ENCODE assay signal across 1 cellular context in genomic region chr22:29912605-29913398, GRCh38.
TF ChIP-seq lines count a peak whose summit lies in the region.

No MANE protein-coding gene starts in this region.

TF ChIP-seq in IMR-90, 13 proteins besides CTCF, POLR2A, EP300 and RAD21:
- TF ChIP-seq USF2 (IDR thresholded peaks at IDR 0.05; ENCODE audit: low read depth, low read length) (no peak), CEBPB (IDR thresholded peaks at IDR 0.05; ENCODE audit: low read depth, low read length) (0 out of 2 replicates have a peak, but pooled peaks have one; percentile 4)
